ENCODE assay signal across 13 cellular contexts in genomic region chr2:111663471-111663951, GRCh38.
A peak's percentile ranks its signal among the peaks of the same experiment; 100 is the strongest.
DNase-seq lines count a peak whose midpoint lies in the region; ATAC-seq and TF ChIP-seq lines count a peak whose summit lies in the region.
"Had no signal": no experiment of that assay in that cellular context is flagged by ENCODE, and none has a peak within 500 bp of the region (broad histone marks: within the 10 kb centered on the region; RNA-seq: fewer than 3 reads in every experiment).

No MANE protein-coding gene starts in this region.

- no peak for ATAC-seq in foreskin keratinocyte
- ATAC-seq: lower lobe of right lung had no signal

- peaks cover 19% of the 10 kb centered on the region for H3K4me1 ChIP-seq in foreskin keratinocyte
- H3K4me1 ChIP-seq: uterus had no signal

- H3K27ac ChIP-seq in AG04450 (ENCODE audit: low read depth, low read length) (no peak overlapping the region), foreskin keratinocyte (peak overlapping the region; percentile 53)
- H3K27ac ChIP-seq: lower lobe of right lung, uterus had no signal

- TF ChIP-seq CTCF in AG04450 (IDR thresholded peaks at IDR 0.05; ENCODE audit: low read depth, low read length) (peak; percentile 51), astrocyte of the spinal cord (IDR thresholded peaks at IDR 0.05; ENCODE audit: low read depth, low read length) (peak; percentile 32), foreskin keratinocyte (conservative IDR thresholded peaks at IDR 0.05) (no peak)

- POLR2A ChIA-PET in AG04450 (lab: Yijun Ruan, JAX): no interaction called here

- H3K4me3 ChIP-seq in AG04450 (ENCODE audit: low read depth, low read length) (no peak overlapping the region), astrocyte of the spinal cord (ENCODE audit: low read depth, low read length) (no peak overlapping the region)
- H3K4me3 ChIP-seq: lower lobe of right lung, uterus had no signal

- CTCF ChIA-PET in AG04450 (lab: Charles Lee): no interaction called here

- no peaks in the 10 kb centered on the region for H3K27me3 ChIP-seq in AG04450 (ENCODE audit: control insufficient read depth, insufficient read depth, low read length)
- H3K27me3 ChIP-seq in foreskin keratinocyte: no peaks in the 10 kb centered on the region
- H3K27me3 ChIP-seq: uterus had no signal

- in situ Hi-C loops in astrocyte of the spinal cord (cut with HindIII; ENCODE audit: low sequenced_read_pairs): no loop called here

- DNase-seq in AG04450 (ENCODE audit: low read depth, low spot score): no peak
- DNase-seq in HUDEP-2 (lab: John Stamatoyannopoulos, UW; ENCODE audit: unreplicated experiment in 76 of 76): peak in 43 of 76 experiments; percentile 2 to 75 (median 46)
- DNase-seq in astrocyte of the spinal cord (ENCODE audit: low read depth, low spot score): peak; percentile 39
- DNase-seq in foreskin keratinocyte: no peak
- DNase-seq in NCI-H774 (lab: John Stamatoyannopoulos, UW): no peak
- no peak for DNase-seq in GDM1 (lab: John Stamatoyannopoulos, UW)
- no peak for DNase-seq in NCI-H524 treated with DMSO at 0.1 percent for 48 hours (lab: John Stamatoyannopoulos, UW)
- DNase-seq in GOT3 (lab: John Stamatoyannopoulos, UW): no peak
- DNase-seq: effector CD4-positive, alpha-beta T cell; GF-D8; hypothalamus; lower lobe of right lung; uterus had no signal

- H3K9me3 ChIP-seq in AG04450 (ENCODE audit: control insufficient read depth, insufficient read depth, low read length): no peaks in the 10 kb centered on the region
- H3K9me3 ChIP-seq: lower lobe of right lung, uterus had no signal

Comparison
In these comparisons a context has a peak if more than half of its experiments do, and no peak if none do; other contexts are left out.
1. DNase-seq: peak in HUDEP-2 (43 of 76) and astrocyte of the spinal cord (single experiment); none in AG04450 (single experiment), foreskin keratinocyte (0 of 2), NCI-H774 (single experiment), GDM1 (single experiment), NCI-H524 treated with DMSO at 0.1 percent for 48 hours (single experiment) and GOT3 (single experiment).